ENCODE assay signal across 1 cellular context in the genomic region with DNA sequence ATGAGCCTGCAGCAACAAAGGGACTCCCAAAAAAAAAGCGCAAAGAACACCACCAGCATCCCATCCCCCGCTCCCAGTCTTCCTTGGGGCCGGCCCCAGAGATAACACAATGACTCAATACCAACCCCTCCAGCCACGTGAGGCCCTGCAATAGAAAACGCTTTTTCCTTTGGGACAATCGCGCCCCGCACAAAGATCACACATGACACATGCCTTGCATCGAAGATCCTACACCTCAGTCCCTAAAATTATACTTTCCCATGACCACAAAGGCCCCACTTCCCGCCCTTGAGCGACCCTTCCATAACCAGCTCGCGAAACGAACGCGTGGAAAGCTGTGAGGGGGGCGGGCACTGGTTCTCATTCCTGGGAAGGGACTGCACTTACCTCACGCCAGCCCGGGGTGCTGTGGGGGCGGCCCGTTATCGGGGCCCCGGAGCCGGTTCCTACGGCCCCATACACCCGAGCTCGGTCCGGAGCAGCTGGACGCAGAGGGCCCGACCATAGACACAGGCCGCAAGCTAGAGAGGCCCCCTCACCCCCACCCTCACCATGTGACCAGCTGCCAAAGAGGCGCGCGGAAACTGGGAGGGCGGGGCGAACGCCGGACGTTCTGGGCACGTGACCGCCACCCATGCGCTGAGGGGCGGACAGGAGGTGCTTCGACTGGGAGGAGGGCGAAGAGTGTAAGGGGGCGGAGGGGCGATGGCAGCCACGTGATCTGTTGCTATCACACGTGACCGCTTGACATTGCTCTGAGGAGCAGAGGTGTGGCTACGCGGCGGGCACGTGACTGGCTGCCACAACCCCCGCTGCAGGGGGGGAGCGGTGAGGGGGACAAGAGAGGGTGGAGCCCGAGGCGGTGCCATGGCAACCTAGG.
TF ChIP-seq lines count a peak whose summit lies in the region.

A gene (minus strand): TSS at position 523 of the 880 bp plus-strand sequence. CDS start 593 bp downstream, outside the sequence.

TF ChIP-seq in K562, 482 proteins besides CTCF, POLR2A, EP300 and RAD21 (continued from another document and continues in another):
- TF ChIP-seq, protein P1, sequence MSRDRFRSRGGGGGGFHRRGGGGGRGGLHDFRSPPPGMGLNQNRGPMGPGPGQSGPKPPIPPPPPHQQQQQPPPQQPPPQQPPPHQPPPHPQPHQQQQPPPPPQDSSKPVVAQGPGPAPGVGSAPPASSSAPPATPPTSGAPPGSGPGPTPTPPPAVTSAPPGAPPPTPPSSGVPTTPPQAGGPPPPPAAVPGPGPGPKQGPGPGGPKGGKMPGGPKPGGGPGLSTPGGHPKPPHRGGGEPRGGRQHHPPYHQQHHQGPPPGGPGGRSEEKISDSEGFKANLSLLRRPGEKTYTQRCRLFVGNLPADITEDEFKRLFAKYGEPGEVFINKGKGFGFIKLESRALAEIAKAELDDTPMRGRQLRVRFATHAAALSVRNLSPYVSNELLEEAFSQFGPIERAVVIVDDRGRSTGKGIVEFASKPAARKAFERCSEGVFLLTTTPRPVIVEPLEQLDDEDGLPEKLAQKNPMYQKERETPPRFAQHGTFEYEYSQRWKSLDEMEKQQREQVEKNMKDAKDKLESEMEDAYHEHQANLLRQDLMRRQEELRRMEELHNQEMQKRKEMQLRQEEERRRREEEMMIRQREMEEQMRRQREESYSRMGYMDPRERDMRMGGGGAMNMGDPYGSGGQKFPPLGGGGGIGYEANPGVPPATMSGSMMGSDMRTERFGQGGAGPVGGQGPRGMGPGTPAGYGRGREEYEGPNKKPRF (IDR thresholded peaks at IDR 0.05; ENCODE audit: low read depth, low read length) = no peak
- 0 out of 2 replicates have a peak, but pooled peaks have one; percentile 62 for TF ChIP-seq MTA3 (IDR thresholded peaks at IDR 0.05; ENCODE audit: borderline replicate concordance)
- TF ChIP-seq ETV5 (CRISPR knock-in tag; IDR thresholded peaks at IDR 0.05; ENCODE audit: low read depth) = peak; percentile 55
- peak in 1 of 2 experiments; percentile 86; a peak in 1 of 4 replicates for TF ChIP-seq ARNT (IDR thresholded peaks at IDR 0.05)
- TF ChIP-seq, protein P2, sequence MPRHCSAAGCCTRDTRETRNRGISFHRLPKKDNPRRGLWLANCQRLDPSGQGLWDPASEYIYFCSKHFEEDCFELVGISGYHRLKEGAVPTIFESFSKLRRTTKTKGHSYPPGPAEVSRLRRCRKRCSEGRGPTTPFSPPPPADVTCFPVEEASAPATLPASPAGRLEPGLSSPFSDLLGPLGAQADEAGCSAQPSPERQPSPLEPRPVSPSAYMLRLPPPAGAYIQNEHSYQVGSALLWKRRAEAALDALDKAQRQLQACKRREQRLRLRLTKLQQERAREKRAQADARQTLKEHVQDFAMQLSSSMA (CRISPR knock-in tag; IDR thresholded peaks at IDR 0.05) = no peak; the same call in 1 of the 2 replicates
- TF ChIP-seq, protein P3, sequence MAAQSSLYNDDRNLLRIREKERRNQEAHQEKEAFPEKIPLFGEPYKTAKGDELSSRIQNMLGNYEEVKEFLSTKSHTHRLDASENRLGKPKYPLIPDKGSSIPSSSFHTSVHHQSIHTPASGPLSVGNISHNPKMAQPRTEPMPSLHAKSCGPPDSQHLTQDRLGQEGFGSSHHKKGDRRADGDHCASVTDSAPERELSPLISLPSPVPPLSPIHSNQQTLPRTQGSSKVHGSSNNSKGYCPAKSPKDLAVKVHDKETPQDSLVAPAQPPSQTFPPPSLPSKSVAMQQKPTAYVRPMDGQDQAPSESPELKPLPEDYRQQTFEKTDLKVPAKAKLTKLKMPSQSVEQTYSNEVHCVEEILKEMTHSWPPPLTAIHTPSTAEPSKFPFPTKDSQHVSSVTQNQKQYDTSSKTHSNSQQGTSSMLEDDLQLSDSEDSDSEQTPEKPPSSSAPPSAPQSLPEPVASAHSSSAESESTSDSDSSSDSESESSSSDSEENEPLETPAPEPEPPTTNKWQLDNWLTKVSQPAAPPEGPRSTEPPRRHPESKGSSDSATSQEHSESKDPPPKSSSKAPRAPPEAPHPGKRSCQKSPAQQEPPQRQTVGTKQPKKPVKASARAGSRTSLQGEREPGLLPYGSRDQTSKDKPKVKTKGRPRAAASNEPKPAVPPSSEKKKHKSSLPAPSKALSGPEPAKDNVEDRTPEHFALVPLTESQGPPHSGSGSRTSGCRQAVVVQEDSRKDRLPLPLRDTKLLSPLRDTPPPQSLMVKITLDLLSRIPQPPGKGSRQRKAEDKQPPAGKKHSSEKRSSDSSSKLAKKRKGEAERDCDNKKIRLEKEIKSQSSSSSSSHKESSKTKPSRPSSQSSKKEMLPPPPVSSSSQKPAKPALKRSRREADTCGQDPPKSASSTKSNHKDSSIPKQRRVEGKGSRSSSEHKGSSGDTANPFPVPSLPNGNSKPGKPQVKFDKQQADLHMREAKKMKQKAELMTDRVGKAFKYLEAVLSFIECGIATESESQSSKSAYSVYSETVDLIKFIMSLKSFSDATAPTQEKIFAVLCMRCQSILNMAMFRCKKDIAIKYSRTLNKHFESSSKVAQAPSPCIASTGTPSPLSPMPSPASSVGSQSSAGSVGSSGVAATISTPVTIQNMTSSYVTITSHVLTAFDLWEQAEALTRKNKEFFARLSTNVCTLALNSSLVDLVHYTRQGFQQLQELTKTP (IDR thresholded peaks at IDR 0.05; ENCODE audit: low read depth in 1 of 2, partially characterized antibody in 2 of 2) = peak; percentile 53 to 60
- peak; percentile 100 for TF ChIP-seq TOE1 (IDR thresholded peaks at IDR 0.05; ENCODE audit: borderline replicate concordance)
- peak; percentile 58; the same call in 1 of the 2 replicates for TF ChIP-seq TOE1 (CRISPR knock-in tag; IDR thresholded peaks at IDR 0.05; ENCODE audit: borderline replicate concordance, low read depth)
- no peak for TF ChIP-seq ZBTB17 (CRISPR knock-in tag; IDR thresholded peaks at IDR 0.05)
- no peak for TF ChIP-seq EWSR1 (IDR thresholded peaks at IDR 0.05; ENCODE audit: borderline replicate concordance, low read depth, partially characterized antibody)
- TF ChIP-seq KAT8 (IDR thresholded peaks at IDR 0.05; ENCODE audit: low read depth) = no peak
- TF ChIP-seq STAT5B (CRISPR knock-in tag; IDR thresholded peaks at IDR 0.05) = no peak
- TF ChIP-seq PTTG1 (tag; IDR thresholded peaks at IDR 0.05; ENCODE audit: low read depth) = no peak
- TF ChIP-seq ZKSCAN8 (CRISPR knock-in tag; IDR thresholded peaks at IDR 0.05) = no peak
- no peak for TF ChIP-seq HIVEP1 (CRISPR knock-in tag; IDR thresholded peaks at IDR 0.05)
- TF ChIP-seq NFE2L1 (tag; IDR thresholded peaks at IDR 0.05; ENCODE audit: borderline replicate concordance, low read depth) = no peak
- no peak for TF ChIP-seq ZNF124 (CRISPR knock-in tag; IDR thresholded peaks at IDR 0.05)
- TF ChIP-seq HMGN3 (IDR thresholded peaks at IDR 0.05; ENCODE audit: borderline replicate concordance, extremely low read depth, insufficient read length, low read depth, low read length) = peak; percentile 93
- TF ChIP-seq OTX1 (CRISPR knock-in tag; IDR thresholded peaks at IDR 0.05) = 0 out of 2 replicates have a peak, but pooled peaks have one; percentile 2
- TF ChIP-seq FOXK2 (conservative IDR thresholded peaks at IDR 0.05 in 1 of 2, IDR thresholded peaks at IDR 0.05 in 1 of 2; ENCODE audit: low read depth in 2 of 2) = peak; percentile 96 to 98
- TF ChIP-seq, protein P4, sequence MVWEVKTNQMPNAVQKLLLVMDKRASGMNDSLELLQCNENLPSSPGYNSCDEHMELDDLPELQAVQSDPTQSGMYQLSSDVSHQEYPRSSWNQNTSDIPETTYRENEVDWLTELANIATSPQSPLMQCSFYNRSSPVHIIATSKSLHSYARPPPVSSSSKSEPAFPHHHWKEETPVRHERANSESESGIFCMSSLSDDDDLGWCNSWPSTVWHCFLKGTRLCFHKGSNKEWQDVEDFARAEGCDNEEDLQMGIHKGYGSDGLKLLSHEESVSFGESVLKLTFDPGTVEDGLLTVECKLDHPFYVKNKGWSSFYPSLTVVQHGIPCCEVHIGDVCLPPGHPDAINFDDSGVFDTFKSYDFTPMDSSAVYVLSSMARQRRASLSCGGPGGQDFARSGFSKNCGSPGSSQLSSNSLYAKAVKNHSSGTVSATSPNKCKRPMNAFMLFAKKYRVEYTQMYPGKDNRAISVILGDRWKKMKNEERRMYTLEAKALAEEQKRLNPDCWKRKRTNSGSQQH (CRISPR knock-in tag; IDR thresholded peaks at IDR 0.05) = no peak
- TF ChIP-seq ZNF133 (CRISPR knock-in tag; IDR thresholded peaks at IDR 0.05) = no peak
- TF ChIP-seq HMG20A (CRISPR knock-in tag; conservative IDR thresholded peaks at IDR 0.05) = no peak
- 0 out of 2 replicates have a peak, but pooled peaks have one; percentile 32 for TF ChIP-seq TCF7 (IDR thresholded peaks at IDR 0.05; ENCODE audit: borderline replicate concordance)
- TF ChIP-seq ZBTB7A (IDR thresholded peaks at IDR 0.05; ENCODE audit: borderline replicate concordance, control insufficient read depth, low read depth, low read length) = peak; percentile 83; the same call in 1 of the 2 replicates
- no peak for TF ChIP-seq PHTF2 (CRISPR knock-in tag; IDR thresholded peaks at IDR 0.05)
- no peak for TF ChIP-seq MCM3 (IDR thresholded peaks at IDR 0.05)
- no peak for TF ChIP-seq ZNF274 (IDR thresholded peaks at IDR 0.05; ENCODE audit: borderline replicate concordance, low read depth, low read length)
- TF ChIP-seq RBM34 (IDR thresholded peaks at IDR 0.05; ENCODE audit: borderline replicate concordance, insufficient read depth, low read length) = no peak
- no peak for TF ChIP-seq DDX20 (tag; IDR thresholded peaks at IDR 0.05; ENCODE audit: low read depth)
- peak; percentile 63 for TF ChIP-seq RFX5 (IDR thresholded peaks at IDR 0.05; ENCODE audit: low read depth, low read length)
- TF ChIP-seq GATA2 (CRISPR knock-in tag; IDR thresholded peaks at IDR 0.05) = peak; percentile 76
- TF ChIP-seq, protein P5, sequence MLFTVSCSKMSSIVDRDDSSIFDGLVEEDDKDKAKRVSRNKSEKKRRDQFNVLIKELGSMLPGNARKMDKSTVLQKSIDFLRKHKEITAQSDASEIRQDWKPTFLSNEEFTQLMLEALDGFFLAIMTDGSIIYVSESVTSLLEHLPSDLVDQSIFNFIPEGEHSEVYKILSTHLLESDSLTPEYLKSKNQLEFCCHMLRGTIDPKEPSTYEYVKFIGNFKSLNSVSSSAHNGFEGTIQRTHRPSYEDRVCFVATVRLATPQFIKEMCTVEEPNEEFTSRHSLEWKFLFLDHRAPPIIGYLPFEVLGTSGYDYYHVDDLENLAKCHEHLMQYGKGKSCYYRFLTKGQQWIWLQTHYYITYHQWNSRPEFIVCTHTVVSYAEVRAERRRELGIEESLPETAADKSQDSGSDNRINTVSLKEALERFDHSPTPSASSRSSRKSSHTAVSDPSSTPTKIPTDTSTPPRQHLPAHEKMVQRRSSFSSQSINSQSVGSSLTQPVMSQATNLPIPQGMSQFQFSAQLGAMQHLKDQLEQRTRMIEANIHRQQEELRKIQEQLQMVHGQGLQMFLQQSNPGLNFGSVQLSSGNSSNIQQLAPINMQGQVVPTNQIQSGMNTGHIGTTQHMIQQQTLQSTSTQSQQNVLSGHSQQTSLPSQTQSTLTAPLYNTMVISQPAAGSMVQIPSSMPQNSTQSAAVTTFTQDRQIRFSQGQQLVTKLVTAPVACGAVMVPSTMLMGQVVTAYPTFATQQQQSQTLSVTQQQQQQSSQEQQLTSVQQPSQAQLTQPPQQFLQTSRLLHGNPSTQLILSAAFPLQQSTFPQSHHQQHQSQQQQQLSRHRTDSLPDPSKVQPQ (CRISPR knock-in tag; IDR thresholded peaks at IDR 0.05; ENCODE audit: borderline replicate concordance) = peak; percentile 99
- TF ChIP-seq SLC30A9 (CRISPR knock-in tag; IDR thresholded peaks at IDR 0.05) = no peak
- TF ChIP-seq NEUROD1 (IDR thresholded peaks at IDR 0.05; ENCODE audit: borderline replicate concordance, low read depth, low read length, partially characterized antibody) = peak; percentile 72
- TF ChIP-seq, protein P6, sequence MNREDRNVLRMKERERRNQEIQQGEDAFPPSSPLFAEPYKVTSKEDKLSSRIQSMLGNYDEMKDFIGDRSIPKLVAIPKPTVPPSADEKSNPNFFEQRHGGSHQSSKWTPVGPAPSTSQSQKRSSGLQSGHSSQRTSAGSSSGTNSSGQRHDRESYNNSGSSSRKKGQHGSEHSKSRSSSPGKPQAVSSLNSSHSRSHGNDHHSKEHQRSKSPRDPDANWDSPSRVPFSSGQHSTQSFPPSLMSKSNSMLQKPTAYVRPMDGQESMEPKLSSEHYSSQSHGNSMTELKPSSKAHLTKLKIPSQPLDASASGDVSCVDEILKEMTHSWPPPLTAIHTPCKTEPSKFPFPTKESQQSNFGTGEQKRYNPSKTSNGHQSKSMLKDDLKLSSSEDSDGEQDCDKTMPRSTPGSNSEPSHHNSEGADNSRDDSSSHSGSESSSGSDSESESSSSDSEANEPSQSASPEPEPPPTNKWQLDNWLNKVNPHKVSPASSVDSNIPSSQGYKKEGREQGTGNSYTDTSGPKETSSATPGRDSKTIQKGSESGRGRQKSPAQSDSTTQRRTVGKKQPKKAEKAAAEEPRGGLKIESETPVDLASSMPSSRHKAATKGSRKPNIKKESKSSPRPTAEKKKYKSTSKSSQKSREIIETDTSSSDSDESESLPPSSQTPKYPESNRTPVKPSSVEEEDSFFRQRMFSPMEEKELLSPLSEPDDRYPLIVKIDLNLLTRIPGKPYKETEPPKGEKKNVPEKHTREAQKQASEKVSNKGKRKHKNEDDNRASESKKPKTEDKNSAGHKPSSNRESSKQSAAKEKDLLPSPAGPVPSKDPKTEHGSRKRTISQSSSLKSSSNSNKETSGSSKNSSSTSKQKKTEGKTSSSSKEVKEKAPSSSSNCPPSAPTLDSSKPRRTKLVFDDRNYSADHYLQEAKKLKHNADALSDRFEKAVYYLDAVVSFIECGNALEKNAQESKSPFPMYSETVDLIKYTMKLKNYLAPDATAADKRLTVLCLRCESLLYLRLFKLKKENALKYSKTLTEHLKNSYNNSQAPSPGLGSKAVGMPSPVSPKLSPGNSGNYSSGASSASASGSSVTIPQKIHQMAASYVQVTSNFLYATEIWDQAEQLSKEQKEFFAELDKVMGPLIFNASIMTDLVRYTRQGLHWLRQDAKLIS (CRISPR knock-in tag; IDR thresholded peaks at IDR 0.05) = peak; percentile 89
- peak; percentile 29; the same call in 1 of the 2 replicates for TF ChIP-seq NCOR1 (IDR thresholded peaks at IDR 0.05)
- no peak for TF ChIP-seq HSF4 (CRISPR knock-in tag; IDR thresholded peaks at IDR 0.05; ENCODE audit: borderline replicate concordance)
- TF ChIP-seq NBN (IDR thresholded peaks at IDR 0.05; ENCODE audit: low read depth) = peak; percentile 38
- no peak for TF ChIP-seq GATAD2A (IDR thresholded peaks at IDR 0.05)
- peak; percentile 81; the same call in 1 of the 2 replicates for TF ChIP-seq ZNF263 (CRISPR knock-in tag; IDR thresholded peaks at IDR 0.05; ENCODE audit: borderline replicate concordance)
- TF ChIP-seq ZNF121 (CRISPR knock-in tag; conservative IDR thresholded peaks at IDR 0.05) = no peak
- TF ChIP-seq, protein P7, sequence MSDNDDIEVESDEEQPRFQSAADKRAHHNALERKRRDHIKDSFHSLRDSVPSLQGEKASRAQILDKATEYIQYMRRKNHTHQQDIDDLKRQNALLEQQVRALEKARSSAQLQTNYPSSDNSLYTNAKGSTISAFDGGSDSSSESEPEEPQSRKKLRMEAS (CRISPR knock-in tag; IDR thresholded peaks at IDR 0.05) = peak; percentile 99
- TF ChIP-seq SMAD1 (IDR thresholded peaks at IDR 0.05; ENCODE audit: low read depth, low read length, partially characterized antibody) = no peak
- TF ChIP-seq GTF2E2 (tag; IDR thresholded peaks at IDR 0.05) = peak; percentile 98
- TF ChIP-seq SNIP1 (IDR thresholded peaks at IDR 0.05; ENCODE audit: low read depth) = no peak
- TF ChIP-seq NR1H2 (CRISPR knock-in tag; IDR thresholded peaks at IDR 0.05) = no peak
- TF ChIP-seq NR2C1 (IDR thresholded peaks at IDR 0.05) = peak; percentile 73
- no peak for TF ChIP-seq NR2C1 (tag; IDR thresholded peaks at IDR 0.05)
